8 cellular contexts compared by ENCODE assay signal in genomic region chr4:185203380-185204237, GRCh38.
A peak's percentile ranks its signal among the peaks of the same experiment; 100 is the strongest.
DNase-seq lines count a peak whose midpoint lies in the region; ATAC-seq and TF ChIP-seq lines count a peak whose summit lies in the region.

CFAP97 (minus strand) TSS chr4:185204000; CDS start chr4:185191196, 12,804 bp downstream.

- ATAC-seq in GM19455 (IDR thresholded peaks at IDR 0.05; ENCODE audit: unreplicated experiment), result peak; percentile 71

- H3K36me3 ChIP-seq in mucosa of stomach (ENCODE audit: control insufficient read depth, insufficient read depth, low read length), result no peaks in the 10 kb centered on the region

- peak; percentile 70 for TF ChIP-seq POLR2A in erythroblast (IDR thresholded peaks at IDR 0.05; ENCODE audit: low read length)

- no peaks in the 10 kb centered on the region for H3K9me3 ChIP-seq in mucosa of stomach (ENCODE audit: control insufficient read depth, low read length)

- H3K4me3 ChIP-seq in mucosa of stomach (ENCODE audit: low read length), result peak within 1 kb of the TSS; percentile 77

- H3K27me3 ChIP-seq in mucosa of stomach (ENCODE audit: control insufficient read depth, insufficient read depth, low read length), result no peaks in the 10 kb centered on the region

- DNase-seq in COR-L47 (lab: John Stamatoyannopoulos, UW), result peak; percentile 95
- DNase-seq in HK-2 (ENCODE audit: unreplicated experiment), result peak; percentile 85
- peak; percentile 84 for DNase-seq in OCI-M1 (lab: John Stamatoyannopoulos, UW)
- peak; percentile 85 for DNase-seq in activated T-cell treated with anti-CD3 and anti-CD28 coated beads, Interleukin-2, amount 50 U/mL, for 1 hour
- DNase-seq in erythroblast (lab: John Stamatoyannopoulos, UW), result peak; percentile 87 to 90
- peak; percentile 65 to 74 for DNase-seq in stimulated activated CD8-positive, alpha-beta memory T cell treated with anti-CD3 and anti-CD28 coated beads, Interleukin-4, amount 100 ng/mL, for 4 hours (ENCODE audit: low read depth in 2 of 2, low spot score in 1 of 2)

- H3K4me1 ChIP-seq in mucosa of stomach (ENCODE audit: control insufficient read depth, insufficient read depth, low read length), result peaks cover 9% of the 10 kb centered on the region

- H3K9ac ChIP-seq in mucosa of stomach (ENCODE audit: low read length), result peak within 1 kb of the TSS; percentile 77

Comparison
In these comparisons a context has a peak if more than half of its experiments do, and no peak if none do; other contexts are left out.
1. Peak in every context shown above with its lines: DNase-seq, ATAC-seq and H3K4me3 ChIP-seq.